ENCODE assay signal across 1 cellular context in the genomic region with DNA sequence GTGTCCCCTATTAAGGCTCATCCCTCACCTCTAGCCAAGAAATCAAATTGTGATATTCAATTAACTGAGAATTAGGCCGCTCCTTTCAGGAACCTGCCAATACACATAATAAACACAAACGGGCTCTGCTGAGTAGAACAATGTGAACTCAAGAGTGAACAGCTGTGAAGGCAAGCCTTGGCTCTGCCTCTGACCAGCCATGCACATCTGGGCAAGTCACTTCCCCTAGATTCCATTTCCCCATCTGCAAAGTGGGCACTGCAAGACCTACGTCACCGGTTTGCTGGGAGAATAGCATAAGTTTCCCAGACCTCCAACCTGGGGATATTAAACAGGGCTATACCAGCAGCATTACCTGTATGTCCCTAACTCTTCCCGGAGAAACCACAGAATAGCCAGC.
TF ChIP-seq lines count a peak whose summit lies in the region.

No MANE protein-coding gene starts in this region.

TF ChIP-seq in H1, 55 proteins besides CTCF, POLR2A, EP300 and RAD21:
- TF ChIP-seq HDAC6 (IDR thresholded peaks at IDR 0.05; ENCODE audit: low read depth, low read length) (no peak), RXRA (IDR thresholded peaks at IDR 0.05; ENCODE audit: insufficient read depth, low read depth, low read length) (no peak), ATF3 (IDR thresholded peaks at IDR 0.05; ENCODE audit: insufficient read depth, low read depth, low read length) (no peak), E2F6 (IDR thresholded peaks at IDR 0.05) (no peak), BCL11A (IDR thresholded peaks at IDR 0.05; ENCODE audit: low read depth in 2 of 2, low read length in 2 of 2) (no peak)
